Comparison of ENCODE assay signal across 9 cellular contexts in genomic region chr11:35272391-35272821, GRCh38.
DNase-seq lines count a peak whose midpoint lies in the region; ATAC-seq and TF ChIP-seq lines count a peak whose summit lies in the region.
"Had no signal": no experiment of that assay in that cellular context is flagged by ENCODE, and none has a peak within 500 bp of the region (broad histone marks: within the 10 kb centered on the region; RNA-seq: fewer than 3 reads in every experiment).

No MANE protein-coding gene starts in this region.

- H3K27me3 ChIP-seq in right atrium auricular region (no peaks in the 10 kb centered on the region), heart left ventricle (no peaks in the 10 kb centered on the region)

- whole genome bisulfite sequencing in heart left ventricle, 4 donors, result 83 to 93% (median 90%) methylated on average over 3 of the region's 3 CpGs

- peaks cover 0 to 11% of the 10 kb centered on the region in 2 donors for H3K4me1 ChIP-seq in right atrium auricular region
- peaks cover 0 to 28% (median 7%) of the 10 kb centered on the region in 12 donors for H3K4me1 ChIP-seq in heart left ventricle

- H3K36me3 ChIP-seq in right atrium auricular region (no peaks in the 10 kb centered on the region), heart left ventricle (no peaks in the 10 kb centered on the region)

- intact Hi-C loops in heart left ventricle (cut with DNase I), result loop anchor here in 1 of 10 donors (10.0 kb wide), 1 partner anchor 112 kb away; no protein-coding TSS in a partner anchor

- TF ChIP-seq CTCF in right atrium auricular region (IDR thresholded peaks at IDR 0.05) (no peak), heart left ventricle (IDR thresholded peaks at IDR 0.05) (no peak)

- H3K27ac ChIP-seq in right atrium auricular region, result no peak overlapping the region
- H3K27ac ChIP-seq in heart left ventricle, result no peak overlapping the region

- H3K4me3 ChIP-seq in right atrium auricular region (no peak overlapping the region), heart left ventricle (no peak overlapping the region)

- DNase-seq in UCSD-AML1 (lab: John Stamatoyannopoulos, UW; ENCODE audit: unreplicated experiment) (peak; percentile 15), hippocampal formation (lab: John Stamatoyannopoulos, UW) (peak; percentile 9 to 26), right atrium auricular region (ENCODE audit: low spot score) (no peak), NCI-H526 treated with DMSO at 0.1 percent for 48 hours (lab: John Stamatoyannopoulos, UW) (no peak), NCI-H2107 (lab: John Stamatoyannopoulos, UW) (no peak), heart left ventricle (no peak)
- DNase-seq: right cardiac atrium had no signal

- no peak for TF ChIP-seq POLR2A in heart left ventricle (IDR thresholded peaks at IDR 0.05)

- peak; percentile 68 for ATAC-seq in GM18520 (IDR thresholded peaks at IDR 0.05; ENCODE audit: unreplicated experiment)
- ATAC-seq in HG02943 (IDR thresholded peaks at IDR 0.05; ENCODE audit: low read depth, unreplicated experiment), result peak; percentile 81
- no peak for ATAC-seq in heart left ventricle

- H3K9me3 ChIP-seq in right atrium auricular region (no peaks in the 10 kb centered on the region), heart left ventricle (no peaks in the 10 kb centered on the region)

Comparison
In these comparisons a context has a peak if more than half of its experiments do, and no peak if none do; other contexts are left out.
1. ATAC-seq: peak in GM18520 (single experiment) and HG02943 (single experiment); none in heart left ventricle (0 of 4).
2. DNase-seq: peak in UCSD-AML1 (single experiment) and hippocampal formation (2 of 2); none in right atrium auricular region (single experiment), NCI-H526 treated with DMSO at 0.1 percent for 48 hours (single experiment), NCI-H2107 (single experiment) and heart left ventricle (0 of 5).